ENCODE assay signal across 12 cellular contexts in genomic region chr17:50883850-50884291, GRCh38. TPM values are rescaled to one million over a fixed set of nuclear protein-coding genes. Genes with fewer than 3 reads are reported as not detected.
A peak's percentile ranks its signal among the peaks of the same experiment; 100 is the strongest.
DNase-seq lines count a peak whose midpoint lies in the region; ATAC-seq and TF ChIP-seq lines count a peak whose summit lies in the region.
"Had no signal": no experiment of that assay in that cellular context is flagged by ENCODE, and none has a peak within 500 bp of the region (broad histone marks: within the 10 kb centered on the region; RNA-seq: fewer than 3 reads in every experiment).

No MANE protein-coding gene starts in this region.

- no peaks in the 10 kb centered on the region for H3K36me3 ChIP-seq in transverse colon
- H3K36me3 ChIP-seq: HAP-1 had no signal

- intact Hi-C loops in transverse colon (cut with DNase I; ENCODE audit: low total_unique reads): no loop called here

- H3K4me3 ChIP-seq in transverse colon: no peak overlapping the region
- H3K4me3 ChIP-seq: HAP-1, testis had no signal

- H3K27me3 ChIP-seq in transverse colon: no peaks in the 10 kb centered on the region
- H3K27me3 ChIP-seq: testis had no signal

- peak overlapping the region; percentile 65 to 78 (median 69) for H3K27ac ChIP-seq in transverse colon
- H3K27ac ChIP-seq: testis had no signal

- DNase-seq in activated CD8-positive, alpha-beta memory T cell treated with anti-CD3 and anti-CD28 coated beads, Interleukin-2, amount 50 U/mL, for 48 hours: peak; percentile 48
- no peak for DNase-seq in activated CD8-positive, alpha-beta memory T cell treated with anti-CD3 and anti-CD28 coated beads for 24 hours
- DNase-seq in SKM-1 (lab: John Stamatoyannopoulos, UW; ENCODE audit: unreplicated experiment): peak; percentile 73
- DNase-seq in left lobe of liver (ENCODE audit: low spot score): peak; percentile 43
- peak; percentile 47 for DNase-seq in transverse colon
- no peak for DNase-seq in NCI-H1048 (lab: John Stamatoyannopoulos, UW)
- DNase-seq: cortex of kidney; stimulated activated CD4-positive, alpha-beta T cell treated with anti-CD3 and anti-CD28 coated beads, Interleukin-12 subunit alpha, Interleukin-12 subunit beta, amount 100 ng/mL, for 4 hours; testis had no signal

- TF ChIP-seq CTCF in transverse colon (IDR thresholded peaks at IDR 0.05): no peak

- TF ChIP-seq POLR2A in transverse colon (IDR thresholded peaks at IDR 0.05): no peak

- peaks cover 0 to 30% (median 14%) of the 10 kb centered on the region in 4 donors for H3K4me1 ChIP-seq in transverse colon
- H3K4me1 ChIP-seq: HAP-1, testis had no signal

- WGBS in transverse colon (ENCODE audit: low coverage in 1 of 2), 2 donors: 43 to 70% methylated on average over 2 to 3 of the region's 3 CpGs

- in situ Hi-C loops in transverse colon (cut with MboI; ENCODE audit: low pct_ligation_motif_present in 1 of 4, low pct_unique_long_range_greater_than_20kb in 1 of 4, low sequenced_read_pairs in 3 of 4): no loop called here

- no peak for TF ChIP-seq EP300 in transverse colon (IDR thresholded peaks at IDR 0.05; ENCODE audit: low read depth)

- peak; percentile 68 for ATAC-seq in left lobe of liver
- ATAC-seq in GM21717 (IDR thresholded peaks at IDR 0.05; ENCODE audit: unreplicated experiment): no peak
- no peak for ATAC-seq in GM18861 (IDR thresholded peaks at IDR 0.05; ENCODE audit: unreplicated experiment)

- H3K9me3 ChIP-seq in transverse colon: no peaks in the 10 kb centered on the region
- H3K9me3 ChIP-seq: testis had no signal

RNA-seq across cellular contexts. Expression of gene TOB1, which starts 17.7 kb away (rescaled TPM):
- total RNA-seq in left lobe of liver: 209 TPM
- 10 to 100 TPM; 69.1 to 88.3 (median 75.5) TPM for total RNA-seq in transverse colon

RNA-seq across cellular contexts. Expression of gene WFIKKN2, which starts 48.5 kb away (rescaled TPM):
- 0.08 TPM for total RNA-seq in left lobe of liver
- total RNA-seq in transverse colon: not detected

Comparison
In these comparisons a context has a peak if more than half of its experiments do, and no peak if none do; other contexts are left out.
1. DNase-seq: peak in activated CD8-positive, alpha-beta memory T cell treated with anti-CD3 and anti-CD28 coated beads, Interleukin-2, amount 50 U/mL, for 48 hours (single experiment), SKM-1 (single experiment), left lobe of liver (single experiment) and transverse colon (single experiment); none in activated CD8-positive, alpha-beta memory T cell treated with anti-CD3 and anti-CD28 coated beads for 24 hours (single experiment) and NCI-H1048 (single experiment).